Comparison of ENCODE assay signal across 17 cellular contexts in the genomic region with DNA sequence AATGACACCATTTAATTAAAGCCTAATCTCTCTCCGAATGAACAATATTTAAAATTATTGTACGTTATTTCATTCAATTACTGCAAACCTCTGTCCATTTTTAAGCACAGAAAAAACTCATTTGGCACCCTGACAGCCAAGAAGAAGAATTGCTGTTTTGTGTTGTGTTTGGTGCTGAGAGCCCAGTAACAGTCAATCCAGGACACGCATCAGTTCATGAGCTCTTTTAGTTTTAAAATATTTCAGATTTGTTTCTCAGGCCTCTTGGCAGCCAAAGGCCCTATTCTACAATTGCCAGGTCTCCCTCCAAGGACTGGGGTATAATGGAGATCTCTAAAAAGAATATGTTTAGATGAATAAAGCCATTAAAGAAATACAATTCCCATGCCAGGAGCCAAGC.
"Had no signal": no experiment of that assay in that cellular context is flagged by ENCODE, and none has a peak within 500 bp of the region (broad histone marks: within the 10 kb centered on the region; RNA-seq: fewer than 3 reads in every experiment).

No MANE protein-coding gene starts in this region.

- H3K27ac Mint-ChIP-seq: activated CD4-positive, alpha-beta T cell treated with anti-CD3 and anti-CD28 coated beads, Interleukin-2, amount 10 ng/mL, durations not matched to agents 7 days and 5 days; activated CD8-positive, alpha-beta memory T cell treated with anti-CD3 and anti-CD28 coated beads, Interleukin-2, amount 10 ng/mL, durations not matched to agents 7 days and 5 days; activated CD8-positive, alpha-beta T cell treated with anti-CD3 and anti-CD28 coated beads for 36 hours; activated naive CD4-positive, alpha-beta T cell treated with anti-CD3 and anti-CD28 coated beads, Interleukin-2, amount 10 ng/mL, durations not matched to agents 7 days and 5 days had no signal

- H3K4me3 Mint-ChIP-seq: activated CD4-positive, alpha-beta T cell treated with anti-CD3 and anti-CD28 coated beads, Interleukin-2, amount 10 ng/mL, durations not matched to agents 7 days and 5 days; activated CD8-positive, alpha-beta memory T cell treated with anti-CD3 and anti-CD28 coated beads, Interleukin-2, amount 10 ng/mL, durations not matched to agents 7 days and 5 days; activated CD8-positive, alpha-beta T cell treated with anti-CD3 and anti-CD28 coated beads for 36 hours; activated naive CD4-positive, alpha-beta T cell treated with anti-CD3 and anti-CD28 coated beads, Interleukin-2, amount 10 ng/mL, durations not matched to agents 7 days and 5 days had no signal

- H3K4me3 ChIP-seq: gastrocnemius medialis, left lung, SK-N-MC had no signal

- H3K4me1 ChIP-seq: gastrocnemius medialis, left lung, parathyroid adenoma had no signal

- H3K27ac ChIP-seq: gastrocnemius medialis, left lung, parathyroid adenoma, SK-N-MC had no signal

- H3K36me3 Mint-ChIP-seq: activated CD8-positive, alpha-beta memory T cell treated with anti-CD3 and anti-CD28 coated beads, Interleukin-2, amount 10 ng/mL, durations not matched to agents 7 days and 5 days; activated naive CD4-positive, alpha-beta T cell treated with anti-CD3 and anti-CD28 coated beads, Interleukin-2, amount 10 ng/mL, durations not matched to agents 7 days and 5 days had no signal

- H3K9me3 ChIP-seq: gastrocnemius medialis had no signal

- H3K27me3 ChIP-seq: gastrocnemius medialis, left lung had no signal

- H3K4me1 Mint-ChIP-seq: activated CD4-positive, alpha-beta T cell treated with anti-CD3 and anti-CD28 coated beads, Interleukin-2, amount 10 ng/mL, durations not matched to agents 7 days and 5 days; activated CD8-positive, alpha-beta memory T cell treated with anti-CD3 and anti-CD28 coated beads, Interleukin-2, amount 10 ng/mL, durations not matched to agents 7 days and 5 days; activated naive CD4-positive, alpha-beta T cell treated with anti-CD3 and anti-CD28 coated beads, Interleukin-2, amount 10 ng/mL, durations not matched to agents 7 days and 5 days had no signal

- DNase-seq: activated CD4-positive, alpha-beta T cell treated with anti-CD3 and anti-CD28 coated beads, Interleukin-2, amount 10 ng/mL, durations not matched to agents 7 days and 5 days; activated CD4-positive, CD25-positive, alpha-beta regulatory T cell treated with anti-CD3 and anti-CD28 coated beads, Interleukin-2, amount 50 U/mL, for 72 hours; activated CD8-positive, alpha-beta memory T cell treated with anti-CD3 and anti-CD28 coated beads, Interleukin-2, amount 10 ng/mL, durations not matched to agents 7 days and 5 days; activated CD8-positive, alpha-beta T cell treated with anti-CD3 and anti-CD28 coated beads for 36 hours; activated effector memory CD4-positive, alpha-beta T cell treated with anti-CD3 and anti-CD28 coated beads, Interleukin-2, amount 50 U/mL, for 16 hours; activated naive CD4-positive, alpha-beta T cell treated with anti-CD3 and anti-CD28 coated beads, Interleukin-2, amount 10 ng/mL, durations not matched to agents 7 days and 5 days; activated T-cell treated with anti-CD3 and anti-CD28 coated beads for 4 hours; effector CD8-positive, alpha-beta T cell; gastrocnemius medialis; left lung; mammary epithelial cell; stimulated activated CD4-positive, alpha-beta T cell treated with anti-CD3 and anti-CD28 coated beads, Interleukin-2, amount 100 ng/mL, for 48 hours; stimulated activated naive CD4-positive, alpha-beta T cell; SW 1271 had no signal

- H3K27me3 Mint-ChIP-seq: activated CD4-positive, alpha-beta T cell treated with anti-CD3 and anti-CD28 coated beads, Interleukin-2, amount 10 ng/mL, durations not matched to agents 7 days and 5 days; activated CD8-positive, alpha-beta memory T cell treated with anti-CD3 and anti-CD28 coated beads, Interleukin-2, amount 10 ng/mL, durations not matched to agents 7 days and 5 days; activated CD8-positive, alpha-beta T cell treated with anti-CD3 and anti-CD28 coated beads for 36 hours had no signal

- ATAC-seq: activated CD8-positive, alpha-beta memory T cell treated with anti-CD3 and anti-CD28 coated beads, Interleukin-2, amount 10 ng/mL, durations not matched to agents 7 days and 5 days; activated CD8-positive, alpha-beta T cell treated with anti-CD3 and anti-CD28 coated beads for 36 hours; esophagus mucosa; gastrocnemius medialis; left lung had no signal

- H3K36me3 ChIP-seq: gastrocnemius medialis, left lung had no signal
